Comparison of ENCODE assay signal across 8 cellular contexts in the genomic region with DNA sequence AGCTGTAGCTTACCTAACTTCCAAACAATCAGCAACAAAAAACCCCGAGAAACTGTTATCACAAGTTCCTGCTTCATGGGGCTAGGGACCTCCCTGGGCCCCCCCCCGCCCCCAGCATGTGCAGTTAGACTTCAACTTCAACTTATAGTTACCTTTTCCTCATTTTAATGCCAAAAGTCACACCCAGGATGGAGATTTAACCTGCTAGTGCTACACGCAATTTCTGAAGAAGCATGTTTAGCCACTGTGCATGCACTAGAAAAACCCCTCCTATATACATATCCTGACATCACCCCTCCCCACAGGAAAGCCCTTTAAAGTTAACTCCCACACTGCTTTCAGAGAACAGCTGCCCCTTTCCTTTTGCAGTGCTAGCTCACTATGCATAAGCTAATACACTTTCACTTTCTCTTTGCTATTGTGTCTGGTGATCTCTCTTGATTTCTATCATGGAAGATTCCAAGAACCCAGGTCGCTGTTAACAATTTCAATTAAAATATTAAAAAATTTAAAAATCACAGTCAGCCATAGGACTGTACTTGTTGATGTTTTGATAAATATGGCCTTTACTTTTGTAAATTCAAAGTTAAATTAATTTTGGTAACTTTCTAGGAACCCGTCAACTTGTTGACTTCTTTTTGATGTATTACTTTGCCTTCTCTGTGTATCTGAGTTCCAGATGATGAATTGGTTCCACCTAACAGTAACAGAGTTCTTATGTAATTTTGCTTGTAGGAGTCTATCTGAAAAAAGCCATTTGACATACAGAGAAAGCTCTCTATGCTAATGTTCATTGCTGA.
DNase-seq lines count a peak whose midpoint lies in the region; ATAC-seq, FAIRE-seq and TF ChIP-seq lines count a peak whose summit lies in the region.

No MANE protein-coding gene starts in this region.

- H3K79me2 ChIP-seq in K562 (ENCODE audit: control insufficient read depth, insufficient read depth, low read length): peaks cover 36% of the 10 kb centered on the region

- no peaks in the 10 kb centered on the region for H4K20me1 ChIP-seq in K562 (replicated peaks; ENCODE audit: control insufficient read depth, insufficient read depth, low read length)

- no TSS peak for BruUV-seq in K562 (replicated peaks; lab: Mats Ljungman, UMichigan)

- H3K23ac ChIP-seq in mesenchymal stem cell (ENCODE audit: low read length in 2 of 2): no peak overlapping the region

- H3K4me3 ChIP-seq in SJCRH30 (no peak overlapping the region), K562 (no peak overlapping the region), mesenchymal stem cell (ENCODE audit: insufficient read depth in 1 of 2, low read depth in 1 of 2, low read length in 2 of 2) (peak overlapping the region in 1 of 2 experiments; percentile 65)

- H3K9me1 ChIP-seq in K562 (ENCODE audit: control insufficient read depth, insufficient read depth, low read length): no peaks in the 10 kb centered on the region

- H3K27me3 ChIP-seq in SJCRH30 (no peaks in the 10 kb centered on the region), K562 (ENCODE audit: control insufficient read depth in 2 of 2, insufficient read depth in 2 of 2, low read length in 2 of 2) (no peaks in the 10 kb centered on the region), mesenchymal stem cell (ENCODE audit: control insufficient read depth in 1 of 2, insufficient read depth in 1 of 2, low read length in 2 of 2) (no peaks in the 10 kb centered on the region)

- FAIRE-seq in K562 (lab: Jason Lieb, UNC): peak; percentile 78

- H3K4me1 ChIP-seq in SJCRH30 (no peaks in the 10 kb centered on the region), K562 (replicated peaks in 1 of 2; ENCODE audit: control insufficient read depth in 2 of 2, insufficient read depth in 2 of 2, low read length in 2 of 2) (peaks cover 0 to 22% of the 10 kb centered on the region in 2 experiments; a peak in 3 of 5 replicates), mesenchymal stem cell (ENCODE audit: control insufficient read depth, insufficient read depth, low read depth, low read length) (peaks cover 5% of the 10 kb centered on the region)

- TF ChIP-seq EP300 in K562 (IDR thresholded peaks at IDR 0.05; ENCODE audit: low read length): peak; percentile 16; the same call in 1 of the 2 replicates

- H3K4me2 ChIP-seq in K562 (ENCODE audit: insufficient read depth, low read length) (no peak overlapping the region; the same call in 1 of the 2 replicates), mesenchymal stem cell (ENCODE audit: low read length, poor library complexity, severe bottlenecking) (no peak overlapping the region)

- no peak overlapping the region for H4K91ac ChIP-seq in mesenchymal stem cell (ENCODE audit: low read length)

- H2BK120ac ChIP-seq in mesenchymal stem cell (ENCODE audit: low read depth, low read length): no peak overlapping the region

- H2AFZ ChIP-seq in K562 (ENCODE audit: low read depth, low read length) (no peak overlapping the region), mesenchymal stem cell (ENCODE audit: low read depth, low read length) (no peak overlapping the region)

- H3K79me1 ChIP-seq in mesenchymal stem cell (replicated peaks; ENCODE audit: low read length, poor library complexity, severe bottlenecking): peaks cover 27% of the 10 kb centered on the region

- no peak for TF ChIP-seq RAD21 in K562 (CRISPR knock-in tag; conservative IDR thresholded peaks at IDR 0.05 in 1 of 2, IDR thresholded peaks at IDR 0.05 in 1 of 2)

- POLR2A ChIA-PET in K562 (lab: Yijun Ruan, JAX): interaction anchor here (1.0 to 1.3 kb wide), 3 partner anchors 9 to 19 kb away, joined by 3 to 4 read pairs (median 3); no protein-coding TSS in a partner anchor

- in situ Hi-C loops in K562 (cut with MboI): no loop called here

- H3K9ac ChIP-seq in K562 (ENCODE audit: insufficient read depth in 1 of 2, low read depth in 2 of 2, low read length in 2 of 2) (no peak overlapping the region; a peak in 1 of 4 replicates), mesenchymal stem cell (ENCODE audit: low read length) (peak overlapping the region; percentile 39)

- 21% methylated on average over 5 of the region's 5 CpGs for WGBS in K562 (ENCODE audit: insufficient coverage, low coverage, missing lambda C conversion rate)
- 84% methylated on average over 4 of the region's 5 CpGs for WGBS in mesenchymal stem cell

- no peak overlapping the region for H3K18ac ChIP-seq in mesenchymal stem cell (ENCODE audit: low read depth in 1 of 2, low read length in 2 of 2)

- H3K36me3 ChIP-seq in SJCRH30 (peaks cover 39% of the 10 kb centered on the region), K562 (ENCODE audit: control insufficient read depth, insufficient read depth, low read length) (peaks cover 65% of the 10 kb centered on the region), mesenchymal stem cell (ENCODE audit: control insufficient read depth in 1 of 2, insufficient read depth in 2 of 2, low read depth in 1 of 2, low read length in 2 of 2) (peaks cover 18 to 82% of the 10 kb centered on the region in 2 experiments)

- no peak for TF ChIP-seq CTCF in K562 (IDR thresholded peaks at IDR 0.05 in 2 of 3, conservative IDR thresholded peaks at IDR 0.05 in 1 of 3; ENCODE audit: insufficient read depth in 2 of 3, low read depth in 1 of 3, low read length in 3 of 3)

- H2BK12ac ChIP-seq in mesenchymal stem cell (ENCODE audit: low read length in 2 of 2): no peak overlapping the region

- peak overlapping the region; percentile 36; the same call in 1 of the 2 replicates for H3K27ac ChIP-seq in SJCRH30
- peak overlapping the region; percentile 51; the same call in 1 of the 3 replicates for H3K27ac ChIP-seq in K562 (ENCODE audit: extremely low read depth, low read depth, low read length)
- peak overlapping the region; percentile 20 for H3K27ac ChIP-seq in mesenchymal stem cell (ENCODE audit: low read length, poor library complexity, severe bottlenecking)
- peak overlapping the region; percentile 28 for H3K27ac ChIP-seq in temporal lobe (ENCODE audit: low read depth, low read length)

- peak; percentile 39 for DNase-seq in activated CD4-positive, CD25-positive, alpha-beta regulatory T cell treated with anti-CD3 and anti-CD28 coated beads, Interleukin-2, amount 50 U/mL, for 16 hours (ENCODE audit: low read depth, low spot score)
- no peak for DNase-seq in activated CD4-positive, CD25-positive, alpha-beta regulatory T cell treated with anti-CD3 and anti-CD28 coated beads, Interleukin-2, amount 50 U/mL, for 72 hours
- DNase-seq in SJCRH30 (peak; percentile 38 to 61), K562 (ENCODE audit: extremely low read depth in 1 of 4, low spot score in 3 of 4) (peak; percentile 24 to 59 (median 48)), mesenchymal stem cell (peak; percentile 80), cerebellum (ENCODE audit: low spot score) (no peak)

- CTCF ChIA-PET in K562 (lab: Yijun Ruan, JAX; ENCODE audit: low intra/inter-chr PET ratio): no interaction called here

- H3K9me3 ChIP-seq in SJCRH30 (replicated peaks) (no peaks in the 10 kb centered on the region), K562 (replicated peaks; ENCODE audit: control insufficient read depth, insufficient read depth, low read depth, low read length) (no peaks in the 10 kb centered on the region), mesenchymal stem cell (ENCODE audit: control insufficient read depth, low read length) (no peaks in the 10 kb centered on the region)

- H2BK5ac ChIP-seq in mesenchymal stem cell (ENCODE audit: low read depth, low read length, poor library complexity, severe bottlenecking): no peak overlapping the region

- no peak overlapping the region for H3K14ac ChIP-seq in mesenchymal stem cell (ENCODE audit: low read length in 2 of 2)

- peak; percentile 86 for ATAC-seq in HG03060 (IDR thresholded peaks at IDR 0.05; ENCODE audit: low read depth, unreplicated experiment)
- peak; percentile 97 for ATAC-seq in K562

- no peak overlapping the region for H4K8ac ChIP-seq in mesenchymal stem cell (ENCODE audit: low read length)

- no peak overlapping the region for H3K4ac ChIP-seq in mesenchymal stem cell (ENCODE audit: low read depth in 1 of 2, low read length in 2 of 2)

- H2BK15ac ChIP-seq in mesenchymal stem cell (ENCODE audit: low read depth, poor library complexity, severe bottlenecking): no peak overlapping the region

- no peak for TF ChIP-seq POLR2A in K562 (conservative IDR thresholded peaks at IDR 0.05)

- intact Hi-C loops in K562 (cut with micrococcal nuclease): loop anchor here (5.0 kb wide), 1 partner anchor 43 kb away; no protein-coding TSS in a partner anchor

- H2AK5ac ChIP-seq in mesenchymal stem cell (ENCODE audit: low read length, severe bottlenecking): no peak overlapping the region

TF ChIP-seq in K562, 482 proteins besides CTCF, POLR2A, EP300 and RAD21 (continues in another document):
- peak; percentile 44; the same call in 1 of the 2 replicates for TF ChIP-seq EP400 (IDR thresholded peaks at IDR 0.05)
- TF ChIP-seq MYC (IDR thresholded peaks at IDR 0.05; ENCODE audit: low read depth, low read length): peak; percentile 22; the same call in 1 of the 2 replicates
- TF ChIP-seq MYC (CRISPR knock-in tag; IDR thresholded peaks at IDR 0.05; ENCODE audit: borderline replicate concordance, low read depth): no peak
- TF ChIP-seq SOX6 (IDR thresholded peaks at IDR 0.05): peak; percentile 38; the same call in 1 of the 2 replicates
- TF ChIP-seq, protein P1, sequence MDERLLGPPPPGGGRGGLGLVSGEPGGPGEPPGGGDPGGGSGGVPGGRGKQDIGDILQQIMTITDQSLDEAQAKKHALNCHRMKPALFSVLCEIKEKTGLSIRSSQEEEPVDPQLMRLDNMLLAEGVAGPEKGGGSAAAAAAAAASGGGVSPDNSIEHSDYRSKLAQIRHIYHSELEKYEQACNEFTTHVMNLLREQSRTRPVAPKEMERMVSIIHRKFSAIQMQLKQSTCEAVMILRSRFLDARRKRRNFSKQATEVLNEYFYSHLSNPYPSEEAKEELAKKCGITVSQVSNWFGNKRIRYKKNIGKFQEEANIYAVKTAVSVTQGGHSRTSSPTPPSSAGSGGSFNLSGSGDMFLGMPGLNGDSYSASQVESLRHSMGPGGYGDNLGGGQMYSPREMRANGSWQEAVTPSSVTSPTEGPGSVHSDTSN (CRISPR knock-in tag; IDR thresholded peaks at IDR 0.05; ENCODE audit: low read depth): no peak
- TF ChIP-seq, protein P1 (tag; conservative IDR thresholded peaks at IDR 0.05; ENCODE audit: low read depth): peak; percentile 72
- no peak for TF ChIP-seq NR2F6 (CRISPR knock-in tag; IDR thresholded peaks at IDR 0.05)

Comparison
In these comparisons a context has a peak if more than half of its experiments do, and no peak if none do; other contexts are left out.
1. DNase-seq: peak in activated CD4-positive, CD25-positive, alpha-beta regulatory T cell treated with anti-CD3 and anti-CD28 coated beads, Interleukin-2, amount 50 U/mL, for 16 hours (single experiment), SJCRH30 (2 of 2), K562 (4 of 4) and mesenchymal stem cell (single experiment); none in activated CD4-positive, CD25-positive, alpha-beta regulatory T cell treated with anti-CD3 and anti-CD28 coated beads, Interleukin-2, amount 50 U/mL, for 72 hours (single experiment) and cerebellum (single experiment).
2. Peak in every context shown above with its lines, with median percentiles within 50 percentile points of each other: H3K27ac ChIP-seq.